9 cellular contexts compared by ENCODE assay signal in the genomic region with DNA sequence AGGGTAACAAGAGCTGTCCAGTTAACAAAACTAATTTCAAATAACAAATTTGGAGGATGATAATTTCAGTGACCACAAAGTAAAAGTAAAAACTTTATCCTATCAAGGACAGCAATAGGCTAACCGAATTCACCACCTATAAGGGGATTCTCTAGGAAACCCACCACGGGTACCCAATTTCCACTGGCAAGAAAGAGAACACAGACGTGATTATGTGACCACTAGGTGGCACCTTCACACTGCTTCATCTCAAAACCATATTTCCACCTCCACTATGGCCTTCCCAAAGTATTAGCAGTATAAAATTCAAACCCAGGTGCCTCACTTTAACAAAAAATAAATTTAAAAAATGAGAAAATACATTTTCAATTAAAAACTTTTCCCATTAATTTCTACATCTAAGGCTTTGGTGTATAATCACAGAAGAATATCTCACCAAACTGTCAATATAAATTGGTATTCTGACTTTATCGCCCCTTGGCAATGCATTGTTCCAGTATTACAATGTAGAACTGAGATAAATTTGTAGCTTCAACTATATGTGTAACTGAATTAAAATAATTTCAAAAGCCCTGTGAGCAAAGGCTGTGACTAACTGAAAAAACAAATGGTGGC.
A peak's percentile ranks its signal among the peaks of the same experiment; 100 is the strongest.
DNase-seq lines count a peak whose midpoint lies in the region; ATAC-seq, FAIRE-seq and TF ChIP-seq lines count a peak whose summit lies in the region.
"Had no signal": no experiment of that assay in that cellular context is flagged by ENCODE, and none has a peak within 500 bp of the region (broad histone marks: within the 10 kb centered on the region; RNA-seq: fewer than 3 reads in every experiment).

No MANE protein-coding gene starts in this region.

- H3K27me3 ChIP-seq in BE2C (no peaks in the 10 kb centered on the region), pancreas (no peaks in the 10 kb centered on the region)
- H3K27me3 ChIP-seq: neutrophil had no signal

- no peak overlapping the region for H3K4me3 Mint-ChIP-seq in activated CD4-positive, alpha-beta T cell treated with anti-CD3 and anti-CD28 coated beads for 36 hours

- peak; percentile 49 for FAIRE-seq in GM18507 (lab: Jason Lieb, UNC)
- FAIRE-seq in pancreas (lab: Jason Lieb, UNC), result no peak

- intact Hi-C loops in activated CD4-positive, alpha-beta T cell treated with anti-CD3 and anti-CD28 coated beads for 36 hours (cut with DNase I, micrococcal nuclease), result loop anchor here (1.0 to 10.0 kb wide), 5 partner anchors 71 to 589 kb away; partner anchors contain the start of gene THBS1 (in 1 of the 2)
- intact Hi-C loops in pancreas (cut with DNase I), result loop anchor here in 2 of 3 donors (5.0 to 10.0 kb wide), 2 partner anchors 69 to 71 kb away; no protein-coding TSS in a partner anchor

- peaks cover 1% of the 10 kb centered on the region for H3K4me1 Mint-ChIP-seq in activated CD4-positive, alpha-beta T cell treated with anti-CD3 and anti-CD28 coated beads for 36 hours

- CTCF ChIA-PET in activated CD4-positive, alpha-beta T cell treated with anti-CD3 and anti-CD28 coated beads for 36 hours (lab: Charles Lee), result interaction anchor here (0.5 to 10.8 kb wide), 31 partner anchors 9 to 687 kb away, joined by 3 to 153 read pairs (median 3); partner anchors contain the start of gene THBS1

- H3K9me3 ChIP-seq in BE2C (no peaks in the 10 kb centered on the region), pancreas (no peaks in the 10 kb centered on the region)
- H3K9me3 ChIP-seq: neutrophil had no signal

- no peaks in the 10 kb centered on the region for H3K36me3 Mint-ChIP-seq in activated CD4-positive, alpha-beta T cell treated with anti-CD3 and anti-CD28 coated beads for 36 hours (ENCODE audit: low read depth)

- ATAC-seq in activated CD4-positive, alpha-beta T cell treated with anti-CD3 and anti-CD28 coated beads for 36 hours, result no peak
- ATAC-seq in pancreas, result peak in 3 of 4 donors; percentile 79 to 82 (median 81)
- ATAC-seq in GM21381 (IDR thresholded peaks at IDR 0.05; ENCODE audit: unreplicated experiment), result no peak

- H3K4me3 ChIP-seq in BE2C (ENCODE audit: low read depth, low read length) (no peak overlapping the region), foreskin fibroblast (ENCODE audit: low read depth in 1 of 2, low read length in 2 of 2) (no peak overlapping the region), pancreas (no peak overlapping the region)

- H3K9me3 Mint-ChIP-seq in activated CD4-positive, alpha-beta T cell treated with anti-CD3 and anti-CD28 coated beads for 36 hours (ENCODE audit: low read depth), result no peaks in the 10 kb centered on the region

- POLR2A ChIA-PET in activated CD4-positive, alpha-beta T cell treated with anti-CD3 and anti-CD28 coated beads for 36 hours (lab: Charles Lee), result interaction anchor here (0.6 kb wide), 1 partner anchor 177 kb away, joined by 3 read pairs; no protein-coding TSS in a partner anchor

- 25 to 26% methylated on average over 4 of the region's 4 CpGs for WGBS in pancreas, 2 donors

- H3K27me3 Mint-ChIP-seq in activated CD4-positive, alpha-beta T cell treated with anti-CD3 and anti-CD28 coated beads for 36 hours, result no peaks in the 10 kb centered on the region

- TF ChIP-seq CTCF in BE2C (IDR thresholded peaks at IDR 0.05; ENCODE audit: low read depth, low read length) (peak; percentile 90), foreskin fibroblast (IDR thresholded peaks at IDR 0.05; ENCODE audit: low read depth, low read length) (peak; percentile 62), pancreas (IDR thresholded peaks at IDR 0.05) (peak; percentile 39 to 76 (median 74))

- H3K4me1 ChIP-seq in BE2C, result no peaks in the 10 kb centered on the region
- no peaks in the 10 kb centered on the region for H3K4me1 ChIP-seq in pancreas

- H3K27ac Mint-ChIP-seq in activated CD4-positive, alpha-beta T cell treated with anti-CD3 and anti-CD28 coated beads for 36 hours, result no peak overlapping the region

- peak; percentile 57 for DNase-seq in BE2C
- DNase-seq in GM18507 (ENCODE audit: extremely low spot score, insufficient read length, low read depth), result no peak
- peak; percentile 64 for DNase-seq in NCI-H2171 treated with DMSO at 0.1 percent for 48 hours (lab: John Stamatoyannopoulos, UW)
- DNase-seq in activated CD4-positive, alpha-beta T cell treated with anti-CD3 and anti-CD28 coated beads for 36 hours, result peak; percentile 46
- DNase-seq in foreskin fibroblast, result peak; percentile 31 to 79
- DNase-seq in pancreas, result peak in 2 of 6 donors; percentile 6 to 40
- no peak for DNase-seq in NCI-H187 (lab: John Stamatoyannopoulos, UW)

- H3K36me3 ChIP-seq in BE2C (no peaks in the 10 kb centered on the region), pancreas (no peaks in the 10 kb centered on the region)
- H3K36me3 ChIP-seq: neutrophil had no signal

- H3K27ac ChIP-seq in pancreas, result no peak overlapping the region
- H3K27ac ChIP-seq: neutrophil had no signal

Comparison
In these comparisons a context has a peak if more than half of its experiments do, and no peak if none do; other contexts are left out.
1. DNase-seq: peak in BE2C (single experiment), NCI-H2171 treated with DMSO at 0.1 percent for 48 hours (single experiment), activated CD4-positive, alpha-beta T cell treated with anti-CD3 and anti-CD28 coated beads for 36 hours (single experiment) and foreskin fibroblast (2 of 2); none in GM18507 (single experiment) and NCI-H187 (0 of 2).
2. ATAC-seq: peak in pancreas (3 of 4); none in activated CD4-positive, alpha-beta T cell treated with anti-CD3 and anti-CD28 coated beads for 36 hours (single experiment) and GM21381 (single experiment).
3. Peak in every context shown above with its lines, with median percentiles within 50 percentile points of each other: CTCF ChIP-seq.